Comparison of ENCODE assay signal across 10 cellular contexts in genomic region chr7:1741751-1742554, GRCh38.
DNase-seq lines count a peak whose midpoint lies in the region; ATAC-seq and TF ChIP-seq lines count a peak whose summit lies in the region.
"Had no signal": no experiment of that assay in that cellular context is flagged by ENCODE, and none has a peak within 500 bp of the region (broad histone marks: within the 10 kb centered on the region; RNA-seq: fewer than 3 reads in every experiment).

No MANE protein-coding gene starts in this region.

- no peak overlapping the region for H3K23ac ChIP-seq in trophoblast cell (ENCODE audit: low read length)

- no peaks in the 10 kb centered on the region for H3K9me3 Mint-ChIP-seq in activated naive CD4-positive, alpha-beta T cell treated with anti-CD3 and anti-CD28 coated beads, Interleukin-2, amount 50 U/mL, for 24 hours
- H3K9me3 Mint-ChIP-seq: mesothelial cell of epicardium had no signal

- POLR2A ChIA-PET in OCI-LY7 (lab: Charles Lee): no interaction called here

- no peaks in the 10 kb centered on the region for H3K36me3 Mint-ChIP-seq in activated naive CD4-positive, alpha-beta T cell treated with anti-CD3 and anti-CD28 coated beads, Interleukin-2, amount 50 U/mL, for 24 hours

- DNase-seq in activated naive CD4-positive, alpha-beta T cell (lab: John Stamatoyannopoulos, UW): no peak
- DNase-seq in RPMI7951 (ENCODE audit: low read depth) (peak; percentile 47), Right ventricle myocardium superior (no peak), trophoblast cell (no peak), cerebellar cortex (ENCODE audit: low spot score) (no peak), OCI-LY7 (ENCODE audit: low spot score) (no peak), globus pallidus (ENCODE audit: low spot score) (no peak)
- DNase-seq: NCI-H226 had no signal

- no peaks in the 10 kb centered on the region for H3K9me3 ChIP-seq in trophoblast cell (ENCODE audit: insufficient read depth, low read depth, low read length)
- H3K9me3 ChIP-seq in OCI-LY7 (ENCODE audit: low read length): no peaks in the 10 kb centered on the region

- CTCF ChIA-PET in OCI-LY7 (lab: Charles Lee; ENCODE audit: unreplicated experiment): no interaction called here

- no peak overlapping the region for H3K4me2 ChIP-seq in trophoblast cell (ENCODE audit: low read length)
- no peak overlapping the region for H3K4me2 ChIP-seq in OCI-LY7 (ENCODE audit: low read length)

- no TSS peak for BruUV-seq in OCI-LY7 (replicated peaks; lab: Mats Ljungman, UMichigan)

- H4K20me1 ChIP-seq in OCI-LY7 (ENCODE audit: insufficient read depth, low read length): no peaks in the 10 kb centered on the region

- H2AK5ac ChIP-seq in trophoblast cell (ENCODE audit: low read length): no peak overlapping the region

- H3K9me2 ChIP-seq in OCI-LY7 (ENCODE audit: insufficient read depth, low read length): no peaks in the 10 kb centered on the region

- peak overlapping the region; percentile 33 for H3K4me3 Mint-ChIP-seq in activated naive CD4-positive, alpha-beta T cell treated with anti-CD3 and anti-CD28 coated beads, Interleukin-2, amount 50 U/mL, for 24 hours
- H3K4me3 Mint-ChIP-seq: mesothelial cell of epicardium had no signal

- H2BK5ac ChIP-seq in trophoblast cell (ENCODE audit: low read depth, low read length, poor library complexity): no peak overlapping the region

- H3K4ac ChIP-seq in trophoblast cell (ENCODE audit: low read depth, low read length): no peak overlapping the region

- H3K36me3 ChIP-seq in trophoblast cell (ENCODE audit: control insufficient read depth in 1 of 2, insufficient read depth in 2 of 2, low read length in 2 of 2) (no peaks in the 10 kb centered on the region), OCI-LY7 (ENCODE audit: insufficient read depth, low read length) (no peaks in the 10 kb centered on the region)

- no peak overlapping the region for H4K12ac ChIP-seq in trophoblast cell (ENCODE audit: low read depth, low read length)

- H3K27me3 ChIP-seq in trophoblast cell (ENCODE audit: insufficient read depth, low read length): no peaks in the 10 kb centered on the region

- intact Hi-C loops in Right ventricle myocardium superior (cut with DNase I): no loop called here
- intact Hi-C loops in OCI-LY7 (cut with micrococcal nuclease; ENCODE audit: unreplicated experiment): no loop called here

- H3K27ac ChIP-seq in trophoblast cell (ENCODE audit: low read depth, low read length) (no peak overlapping the region), OCI-LY7 (ENCODE audit: low read depth, low read length, poor library complexity, severe bottlenecking) (no peak overlapping the region)

- no peaks in the 10 kb centered on the region for H3K27me3 Mint-ChIP-seq in activated naive CD4-positive, alpha-beta T cell treated with anti-CD3 and anti-CD28 coated beads, Interleukin-2, amount 50 U/mL, for 24 hours

- H3K9ac ChIP-seq in trophoblast cell (ENCODE audit: low read length): no peak overlapping the region

- peaks cover 20% of the 10 kb centered on the region for H3K4me1 Mint-ChIP-seq in activated naive CD4-positive, alpha-beta T cell treated with anti-CD3 and anti-CD28 coated beads, Interleukin-2, amount 50 U/mL, for 24 hours

- no peaks in the 10 kb centered on the region for H3K4me1 ChIP-seq in trophoblast cell (ENCODE audit: control insufficient read depth in 1 of 2, insufficient read depth in 2 of 2, low read length in 2 of 2)
- H3K4me1 ChIP-seq in OCI-LY7 (ENCODE audit: insufficient read depth, low read length, poor library complexity, severe bottlenecking): no peaks in the 10 kb centered on the region

- H3K27ac Mint-ChIP-seq in activated naive CD4-positive, alpha-beta T cell treated with anti-CD3 and anti-CD28 coated beads, Interleukin-2, amount 50 U/mL, for 24 hours: no peak overlapping the region
- H3K27ac Mint-ChIP-seq: mesothelial cell of epicardium had no signal

- H4K91ac ChIP-seq in trophoblast cell (ENCODE audit: low read depth, low read length): no peak overlapping the region

- H4K8ac ChIP-seq in trophoblast cell (ENCODE audit: low read depth, low read length): no peak overlapping the region

- H3K14ac ChIP-seq in trophoblast cell (ENCODE audit: low read length): no peak overlapping the region

- no peak overlapping the region for H3K18ac ChIP-seq in trophoblast cell (ENCODE audit: low read length)

- ATAC-seq in Right ventricle myocardium superior (ENCODE audit: poor library complexity): peak; percentile 38

- H2AFZ ChIP-seq in trophoblast cell (ENCODE audit: insufficient read depth, low read length, poor library complexity) (no peak overlapping the region), OCI-LY7 (ENCODE audit: low read length) (no peak overlapping the region)

- no peak overlapping the region for H2BK12ac ChIP-seq in trophoblast cell (ENCODE audit: low read length)

- H3K79me2 ChIP-seq in trophoblast cell (ENCODE audit: control insufficient read depth, insufficient read depth, low read length, poor library complexity) (no peaks in the 10 kb centered on the region), OCI-LY7 (ENCODE audit: insufficient read depth, low read depth, low read length) (no peaks in the 10 kb centered on the region)

- H3K79me1 ChIP-seq in trophoblast cell (ENCODE audit: low read length): no peaks in the 10 kb centered on the region

- TF ChIP-seq CTCF in OCI-LY7 (conservative IDR thresholded peaks at IDR 0.05; ENCODE audit: low read length): no peak

- H2BK120ac ChIP-seq in trophoblast cell (ENCODE audit: insufficient read depth, low read length, poor library complexity): no peak overlapping the region

- H3K4me3 ChIP-seq in trophoblast cell (ENCODE audit: low read depth, low read length) (no peak overlapping the region), OCI-LY7 (ENCODE audit: low read depth, low read length, poor library complexity, severe bottlenecking) (no peak overlapping the region)

- WGBS in trophoblast cell (ENCODE audit: extremely low coverage, insufficient coverage, insufficient read length): no CpG with 5 or more reads among the region's 33 CpGs
